9 cellular contexts compared by ENCODE assay signal in the genomic region with DNA sequence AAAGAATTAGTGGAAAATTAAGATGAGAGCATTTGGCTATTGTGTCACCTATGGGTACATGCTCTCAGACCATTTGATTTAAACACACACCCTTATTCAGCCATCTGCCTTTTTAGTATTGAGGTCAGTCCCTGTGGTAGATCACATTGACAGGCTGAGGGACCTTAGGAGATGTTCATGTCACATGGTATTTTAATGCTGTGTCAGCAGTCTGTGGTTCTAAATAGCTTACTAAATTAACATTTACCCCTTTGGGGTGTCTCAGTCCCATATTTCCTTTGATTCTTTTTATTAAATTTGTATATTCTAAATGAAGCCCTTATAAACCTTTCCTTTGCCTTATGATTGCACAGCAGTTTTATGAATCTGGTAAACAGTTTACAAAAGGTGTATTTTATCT. TPM values are rescaled to one million over a fixed set of nuclear protein-coding genes. Genes with fewer than 3 reads are reported as not detected.
DNase-seq lines count a peak whose midpoint lies in the region; ATAC-seq and TF ChIP-seq lines count a peak whose summit lies in the region.
"Had no signal": no experiment of that assay in that cellular context is flagged by ENCODE, and none has a peak within 500 bp of the region (broad histone marks: within the 10 kb centered on the region; RNA-seq: fewer than 3 reads in every experiment).

No MANE protein-coding gene starts in this region.

- H3K4me2 ChIP-seq in Loucy (ENCODE audit: low read depth, low read length, poor library complexity, severe bottlenecking), result peak overlapping the region; percentile 74

- no peak overlapping the region for H2AFZ ChIP-seq in Loucy (ENCODE audit: low read length)

- H3K36me3 Mint-ChIP-seq in CD4-positive, CD25-positive, alpha-beta regulatory T cell, result peaks cover 35% of the 10 kb centered on the region
- peaks cover 63% of the 10 kb centered on the region for H3K36me3 Mint-ChIP-seq in central memory CD8-positive, alpha-beta T cell (ENCODE audit: insufficient read depth)
- H3K36me3 Mint-ChIP-seq in nephron progenitor cell (ENCODE audit: low read depth), result peaks cover 58% of the 10 kb centered on the region

- H3K27me3 ChIP-seq in CD4-positive, CD25-positive, alpha-beta regulatory T cell (ENCODE audit: control insufficient read depth, insufficient read depth, low read length), result no peaks in the 10 kb centered on the region
- H3K27me3 ChIP-seq in Loucy (ENCODE audit: insufficient read depth, low read length, poor library complexity, severe bottlenecking), result peaks cover 5% of the 10 kb centered on the region

- no peak for DNase-seq in CD4-positive, CD25-positive, alpha-beta regulatory T cell
- DNase-seq in central memory CD8-positive, alpha-beta T cell (ENCODE audit: low spot score in 2 of 2), result no peak
- DNase-seq in nephron progenitor cell (no peak), iPS-NIHi7 (ENCODE audit: extremely low spot score) (no peak), OCI-M1 (lab: John Stamatoyannopoulos, UW) (no peak)
- DNase-seq in activated CD4-positive, CD25-positive, alpha-beta regulatory T cell treated with anti-CD3 and anti-CD28 coated beads, Interleukin-2, amount 50 U/mL, for 72 hours, result no peak
- DNase-seq: islet precursor cell had no signal

- H3K4me3 Mint-ChIP-seq in CD4-positive, CD25-positive, alpha-beta regulatory T cell, result peak overlapping the region; percentile 94 to 97 (median 97)
- peak overlapping the region; percentile 92 for H3K4me3 Mint-ChIP-seq in central memory CD8-positive, alpha-beta T cell
- peak overlapping the region; percentile 99 for H3K4me3 Mint-ChIP-seq in nephron progenitor cell

- ATAC-seq in CD4-positive, CD25-positive, alpha-beta regulatory T cell (ENCODE audit: low read depth in 2 of 2), result no peak
- ATAC-seq in central memory CD8-positive, alpha-beta T cell (replicated peaks; ENCODE audit: extremely low read depth, poor library complexity, severe bottlenecking), result no peak
- no peak for ATAC-seq in HG02981 (IDR thresholded peaks at IDR 0.05; ENCODE audit: unreplicated experiment)

- TF ChIP-seq CTCF in Loucy (conservative IDR thresholded peaks at IDR 0.05; ENCODE audit: low read length) (no peak), nephron progenitor cell (IDR thresholded peaks at IDR 0.05) (no peak)

- H3K9ac ChIP-seq in Loucy (ENCODE audit: low read depth, low read length, poor library complexity, severe bottlenecking), result peak overlapping the region; percentile 99

- H3K9me3 ChIP-seq in CD4-positive, CD25-positive, alpha-beta regulatory T cell (ENCODE audit: control insufficient read depth in 2 of 2, low read length in 2 of 2), result no peaks in the 10 kb centered on the region
- no peaks in the 10 kb centered on the region for H3K9me3 ChIP-seq in Loucy (ENCODE audit: insufficient read depth, low read depth, low read length)

- peaks cover 31% of the 10 kb centered on the region for H3K4me1 ChIP-seq in CD4-positive, CD25-positive, alpha-beta regulatory T cell (ENCODE audit: control insufficient read depth, insufficient read depth, low read length, poor library complexity, severe bottlenecking)
- H3K4me1 ChIP-seq in Loucy (ENCODE audit: insufficient read depth, low read length, poor library complexity, severe bottlenecking), result peaks cover 35% of the 10 kb centered on the region

- H3K36me3 ChIP-seq in CD4-positive, CD25-positive, alpha-beta regulatory T cell (ENCODE audit: control insufficient read depth, insufficient read depth, low read length), result peaks cover 56% of the 10 kb centered on the region
- peaks cover 48% of the 10 kb centered on the region for H3K36me3 ChIP-seq in Loucy (ENCODE audit: insufficient read depth, low read length)

- no peaks in the 10 kb centered on the region for H3K9me2 ChIP-seq in Loucy (replicated peaks; ENCODE audit: low read depth, low read length)

- no peaks in the 10 kb centered on the region for H3F3A ChIP-seq in Loucy (ENCODE audit: low read depth)

- peaks cover 57% of the 10 kb centered on the region for H4K20me1 ChIP-seq in Loucy (ENCODE audit: insufficient read depth, low read length, poor library complexity, severe bottlenecking)

- peak overlapping the region; percentile 93 for H3K4me3 ChIP-seq in CD4-positive, CD25-positive, alpha-beta regulatory T cell (ENCODE audit: low read depth, low read length)
- peak overlapping the region; percentile 93 for H3K4me3 ChIP-seq in Loucy (ENCODE audit: low read length, poor library complexity, severe bottlenecking)

- peak overlapping the region in 1 of 3 donors; percentile 99 for H3K27ac Mint-ChIP-seq in CD4-positive, CD25-positive, alpha-beta regulatory T cell
- peak overlapping the region; percentile 98 for H3K27ac Mint-ChIP-seq in central memory CD8-positive, alpha-beta T cell (ENCODE audit: low read depth)
- H3K27ac Mint-ChIP-seq in nephron progenitor cell, result peak overlapping the region; percentile 94

- peak overlapping the region; percentile 45 for H3K27ac ChIP-seq in CD4-positive, CD25-positive, alpha-beta regulatory T cell (ENCODE audit: insufficient read depth, low read length, poor library complexity, severe bottlenecking)

- H3K9me3 Mint-ChIP-seq in CD4-positive, CD25-positive, alpha-beta regulatory T cell, result no peaks in the 10 kb centered on the region
- H3K9me3 Mint-ChIP-seq in central memory CD8-positive, alpha-beta T cell, result no peaks in the 10 kb centered on the region
- H3K9me3 Mint-ChIP-seq in nephron progenitor cell, result peaks cover 14% of the 10 kb centered on the region

- peaks cover 24 to 50% (median 36%) of the 10 kb centered on the region in 4 donors for H3K4me1 Mint-ChIP-seq in CD4-positive, CD25-positive, alpha-beta regulatory T cell
- peaks cover 40% of the 10 kb centered on the region for H3K4me1 Mint-ChIP-seq in central memory CD8-positive, alpha-beta T cell
- peaks cover 26% of the 10 kb centered on the region for H3K4me1 Mint-ChIP-seq in nephron progenitor cell

- peaks cover 69% of the 10 kb centered on the region for H3K79me2 ChIP-seq in Loucy (ENCODE audit: insufficient read depth, low read length)

- H3K27me3 Mint-ChIP-seq in CD4-positive, CD25-positive, alpha-beta regulatory T cell, result no peaks in the 10 kb centered on the region
- H3K27me3 Mint-ChIP-seq in central memory CD8-positive, alpha-beta T cell, result no peaks in the 10 kb centered on the region
- no peaks in the 10 kb centered on the region for H3K27me3 Mint-ChIP-seq in nephron progenitor cell (ENCODE audit: low read depth, poor library complexity)

RNA-seq across cellular contexts. Expression of a gene that starts 2.3 kb away (rescaled TPM):
- 395 TPM for total RNA-seq in CD4-positive, CD25-positive, alpha-beta regulatory T cell
- 10 to 100 TPM; 29.6 to 44.3 (median 37.7) TPM for polyA plus RNA-seq in CD4-positive, CD25-positive, alpha-beta regulatory T cell
